In the genomic region with DNA sequence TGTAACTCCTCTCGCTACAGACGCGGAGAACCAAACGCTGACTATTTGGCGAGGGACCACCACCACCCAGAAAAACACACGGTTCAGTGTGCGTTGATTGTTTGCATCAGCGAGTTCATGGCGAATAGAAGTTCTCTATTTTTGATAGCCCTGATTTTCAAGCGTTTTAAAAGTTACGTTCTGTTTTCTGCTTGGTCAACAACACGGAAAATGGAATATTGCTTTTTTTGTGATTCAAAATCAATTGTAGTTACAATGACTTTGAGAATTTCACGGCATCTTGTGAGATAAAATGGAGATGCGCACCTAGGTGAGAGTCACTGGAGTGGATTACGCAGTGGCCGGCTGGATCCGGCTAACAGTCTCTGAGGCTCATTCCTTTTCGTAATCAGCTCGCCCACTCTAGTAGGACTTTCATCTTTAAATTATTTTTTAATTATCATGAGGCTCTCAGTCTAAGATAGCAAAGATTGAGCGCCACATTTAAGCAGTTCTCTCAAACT, we compare ENCODE assay signal across 9 cellular contexts. TPM values are rescaled to one million over a fixed set of nuclear protein-coding genes. Genes with fewer than 3 reads are reported as not detected.
DNase-seq lines count a peak whose midpoint lies in the region; ATAC-seq, FAIRE-seq and TF ChIP-seq lines count a peak whose summit lies in the region.
"Had no signal": no experiment of that assay in that cellular context is flagged by ENCODE, and none has a peak within 500 bp of the region (broad histone marks: within the 10 kb centered on the region; RNA-seq: fewer than 3 reads in every experiment).

No MANE protein-coding gene starts in this region.

- H3K4me2 ChIP-seq in DOHH2 (ENCODE audit: low read length) (peak overlapping the region; percentile 96), GM12878 (ENCODE audit: control insufficient read depth, insufficient read depth) (peak overlapping the region; percentile 82)

- TF ChIP-seq CTCF in DOHH2 (IDR thresholded peaks at IDR 0.05; ENCODE audit: low read depth, low read length, poor library complexity, severe bottlenecking) (no peak), GM12878 (IDR thresholded peaks at IDR 0.05 in 2 of 3, conservative IDR thresholded peaks at IDR 0.05 in 1 of 3; ENCODE audit: control insufficient read depth in 2 of 3, extremely low read depth in 1 of 3, insufficient read depth in 1 of 3, low read depth in 3 of 3, low read length in 3 of 3) (no peak), kidney (IDR thresholded peaks at IDR 0.05; ENCODE audit: borderline replicate concordance, extremely low read depth, insufficient read depth) (no peak)

- in situ Hi-C loops in GM12878 (cut with MboI): no loop called here

- no TSS peak for BruUV-seq in GM12878 (replicated peaks; lab: Mats Ljungman, UMichigan)

- H3F3A ChIP-seq in DOHH2 (ENCODE audit: control insufficient read depth, insufficient read depth): peaks cover 7% of the 10 kb centered on the region

- intact Hi-C loops in GM12878 (cut with micrococcal nuclease; ENCODE audit: unreplicated experiment) (loop anchor here (5.0 kb wide), 2 partner anchors 90 to 310 kb away; partner anchors contain the start of gene BBX), kidney (cut with DNase I) (no loop called here)

- CTCF ChIA-PET in GM12878 (lab: Yijun Ruan, JAX): interaction anchor here (1.0 kb wide), 1 partner anchor 11 kb away, joined by 4 read pairs; no protein-coding TSS in a partner anchor

- H2AFZ ChIP-seq in GM12878 (ENCODE audit: control insufficient read depth, low read depth, low read length): peak overlapping the region; percentile 73

- POLR2A ChIA-PET in GM12878 (lab: Charles Lee): interaction anchor here (0.6 kb wide), 1 partner anchor 128 kb away, joined by 4 read pairs; no protein-coding TSS in a partner anchor

- H3K4me3 ChIP-seq in DOHH2 (ENCODE audit: low read length): peak overlapping the region; percentile 85
- peak overlapping the region; percentile 77 for H3K4me3 ChIP-seq in GM12878
- H3K4me3 ChIP-seq in kidney (ENCODE audit: low read length in 2 of 2): peak overlapping the region; percentile 90 to 94

- no peak for TF ChIP-seq RAD21 in GM12878 (IDR thresholded peaks at IDR 0.05; ENCODE audit: insufficient read depth, low read depth, low read length)

- H3K27me3 ChIP-seq in DOHH2 (ENCODE audit: control insufficient read depth, low read length): peaks cover 21% of the 10 kb centered on the region
- H3K27me3 ChIP-seq in GM12878 (replicated peaks in 1 of 2; ENCODE audit: control insufficient read depth in 2 of 2, insufficient read depth in 2 of 2, low read length in 1 of 2): peaks cover 0 to 3% of the 10 kb centered on the region in 2 experiments; a peak in 3 of 4 replicates

- SMC1A ChIA-PET in GM12878 (lab: Charles Lee; ENCODE audit: uncharacterized antibody, unreplicated experiment): no interaction called here

- H3K79me2 ChIP-seq in DOHH2 (ENCODE audit: control insufficient read depth, low read length) (no peaks in the 10 kb centered on the region), GM12878 (ENCODE audit: control insufficient read depth, insufficient read depth, low read length) (no peaks in the 10 kb centered on the region)

- 6% methylated on average over 20 of the region's 20 CpGs for WGBS in GM12878 (ENCODE audit: insufficient coverage, insufficient replicate concordance, low lambda C conversion rate, missing lambda C conversion rate)

- DNase-seq in LoVo (ENCODE audit: low spot score) (peak; percentile 17), GM12878 (ENCODE audit: low read depth, low spot score) (no peak), kidney (no peak), superior temporal gyrus (ENCODE audit: extremely low spot score) (peak; percentile 79), SIG-M5 treated with dmso at 0.1 percent for 504 hours (lab: John Stamatoyannopoulos, UW; ENCODE audit: unreplicated experiment) (no peak), retina (no peak)

- H3K27ac ChIP-seq in DOHH2 (ENCODE audit: low read depth, low read length) (no peak overlapping the region), GM12878 (ENCODE audit: control insufficient read depth, insufficient read depth) (no peak overlapping the region; the same call in 1 of the 2 replicates), kidney (ENCODE audit: low read depth in 2 of 2, low read length in 2 of 2) (peak overlapping the region; percentile 90 to 97)

- FAIRE-seq in GM12878 (lab: Jason Lieb, UNC) (no peak), kidney (lab: Jason Lieb, UNC) (no peak)
- FAIRE-seq: TTC549 had no signal

- H3K9ac ChIP-seq in GM12878 (ENCODE audit: control insufficient read depth, insufficient read depth, low read length) (peak overlapping the region; percentile 67; the same call in 1 of the 2 replicates), kidney (ENCODE audit: low read length in 2 of 2) (peak overlapping the region; percentile 91 to 95)

- ATAC-seq in GM12878: no peak
- ATAC-seq in GM19328 (IDR thresholded peaks at IDR 0.05; ENCODE audit: unreplicated experiment): no peak

- H3K9me2 ChIP-seq in DOHH2 (replicated peaks; ENCODE audit: control insufficient read depth, low read length): no peaks in the 10 kb centered on the region

- H4K20me1 ChIP-seq in DOHH2 (ENCODE audit: control insufficient read depth, insufficient read depth, low read depth, low read length) (no peaks in the 10 kb centered on the region), GM12878 (ENCODE audit: control insufficient read depth, insufficient read depth) (no peaks in the 10 kb centered on the region)

- H3K9me3 ChIP-seq in DOHH2 (ENCODE audit: control insufficient read depth, insufficient read depth, low read length) (no peaks in the 10 kb centered on the region), GM12878 (replicated peaks; ENCODE audit: control insufficient read depth, insufficient read depth, low read length) (no peaks in the 10 kb centered on the region), kidney (ENCODE audit: control insufficient read depth in 1 of 2, low read length in 2 of 2) (no peaks in the 10 kb centered on the region)

- RAD21 ChIA-PET in GM12878 (lab: Charles Lee; ENCODE audit: unreplicated experiment): no interaction called here

- H3K4me1 ChIP-seq in DOHH2 (ENCODE audit: control insufficient read depth, low read length) (peaks cover 51% of the 10 kb centered on the region), GM12878 (ENCODE audit: control insufficient read depth, insufficient read depth, low read length) (no peaks in the 10 kb centered on the region; the same call in 1 of the 2 replicates), kidney (ENCODE audit: control insufficient read depth in 1 of 2, insufficient read depth in 1 of 2, low read depth in 1 of 2, low read length in 2 of 2) (peaks cover 3 to 10% of the 10 kb centered on the region in 2 donors)

- TF ChIP-seq POLR2A in GM12878 (IDR thresholded peaks at IDR 0.05; ENCODE audit: low read depth, low read length): no peak

- H3K36me3 ChIP-seq in DOHH2 (ENCODE audit: control insufficient read depth, low read length) (no peaks in the 10 kb centered on the region), GM12878 (ENCODE audit: control insufficient read depth in 2 of 2, insufficient read depth in 2 of 2, low read length in 1 of 2) (no peaks in the 10 kb centered on the region), kidney (ENCODE audit: control insufficient read depth in 1 of 2, insufficient read depth in 2 of 2, low read length in 2 of 2) (no peaks in the 10 kb centered on the region)

- no peak for TF ChIP-seq EP300 in GM12878 (IDR thresholded peaks at IDR 0.05; ENCODE audit: borderline replicate concordance in 1 of 2, control insufficient read depth in 1 of 2, low read depth in 2 of 2, low read length in 2 of 2)

TF ChIP-seq in GM12878, 131 proteins besides CTCF, POLR2A, EP300 and RAD21 (continues in another document):
- TF ChIP-seq ZNF384 (IDR thresholded peaks at IDR 0.05; ENCODE audit: borderline replicate concordance, low read depth, low read length) (no peak), FOXK2 (IDR thresholded peaks at IDR 0.05) (no peak), SIX5 (IDR thresholded peaks at IDR 0.05; ENCODE audit: low read depth, low read length, severe bottlenecking) (no peak), EZH2 (IDR thresholded peaks at IDR 0.05; ENCODE audit: borderline replicate concordance, control insufficient read depth, low read depth, low read length) (no peak), SMC3 (IDR thresholded peaks at IDR 0.05; ENCODE audit: borderline replicate concordance, low read length) (no peak), ESRRA (IDR thresholded peaks at IDR 0.05; ENCODE audit: low read length) (no peak), CREB1 (IDR thresholded peaks at IDR 0.05; ENCODE audit: low read depth) (no peak), BCL11A (IDR thresholded peaks at IDR 0.05; ENCODE audit: low read depth, low read length) (no peak), RB1 (IDR thresholded peaks at IDR 0.05; ENCODE audit: borderline replicate concordance) (no peak)
- TF ChIP-seq, protein P1, sequence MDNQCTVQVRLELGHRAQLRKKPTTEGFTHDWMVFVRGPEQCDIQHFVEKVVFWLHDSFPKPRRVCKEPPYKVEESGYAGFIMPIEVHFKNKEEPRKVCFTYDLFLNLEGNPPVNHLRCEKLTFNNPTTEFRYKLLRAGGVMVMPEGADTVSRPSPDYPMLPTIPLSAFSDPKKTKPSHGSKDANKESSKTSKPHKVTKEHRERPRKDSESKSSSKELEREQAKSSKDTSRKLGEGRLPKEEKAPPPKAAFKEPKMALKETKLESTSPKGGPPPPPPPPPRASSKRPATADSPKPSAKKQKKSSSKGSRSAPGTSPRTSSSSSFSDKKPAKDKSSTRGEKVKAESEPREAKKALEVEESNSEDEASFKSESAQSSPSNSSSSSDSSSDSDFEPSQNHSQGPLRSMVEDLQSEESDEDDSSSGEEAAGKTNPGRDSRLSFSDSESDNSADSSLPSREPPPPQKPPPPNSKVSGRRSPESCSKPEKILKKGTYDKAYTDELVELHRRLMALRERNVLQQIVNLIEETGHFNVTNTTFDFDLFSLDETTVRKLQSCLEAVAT (IDR thresholded peaks at IDR 0.05): no peak

RNA-seq across cellular contexts. Expression of gene CCDC54, which starts 54.8 kb away (rescaled TPM):
- total RNA-seq in GM12878 (2013; cell fraction: nucleolus; rRNA removed): not detected in 2 replicates
- total RNA-seq in GM12878 (2014; rRNA removed) (not detected in 2 replicates), GM12878 (2014; rRNA removed; fragmentation: Illumina TruSeq; extraction: Trizol) (not detected in 2 replicates), GM12878 (2021) (not detected in 2 replicates), kidney (not detected)
- polyA plus RNA-seq in GM12878 (2011; ENCODE audit: low read depth): not detected
- polyA plus RNA-seq in GM12878 (2011; rRNA removed) (not detected in 2 replicates), GM12878 (2014; fragmentation: Illumina TruSeq; extraction: Trizol) (not detected in 2 replicates), GM12878 (2014; fragmentation: Nextera tagmentation; extraction: Ambion mirVana) (not detected), GM12878 (2014; rRNA removed) (not detected in 2 replicates), GM12878 (2016; fragmentation: Nextera tagmentation; extraction: Ambion mirVana) (not detected), kidney (ENCODE audit: insufficient read depth, low read depth, low replicate concordance) (not detected)
- not detected in 2 replicates for polyA plus RNA-seq in GM12878 (2011; cell fraction: cytosol; rRNA removed)
- not detected in 2 replicates for polyA plus RNA-seq in GM12878 (2011; cell fraction: nucleus; rRNA removed)
- not detected in 2 replicates for polyA plus RNA-seq in GM12878 (2012)
- polyA minus RNA-seq in GM12878 (2011; rRNA and poly(A)+ RNA removed): not detected in 2 replicates
- not detected in 2 replicates for polyA minus RNA-seq in GM12878 (2011; cell fraction: cytosol; rRNA and poly(A)+ RNA removed)
- not detected in 2 replicates for polyA minus RNA-seq in GM12878 (2011; cell fraction: nucleus; rRNA and poly(A)+ RNA removed)

Comparison
In these comparisons a context has a peak if more than half of its experiments do, and no peak if none do; other contexts are left out.
1. H3K27ac ChIP-seq: peak in kidney (2 of 2); none in DOHH2 (single experiment) and GM12878 (single experiment).
2. DNase-seq: peak in LoVo (single experiment) and superior temporal gyrus (single experiment); none in GM12878 (single experiment), kidney (single experiment), SIG-M5 treated with dmso at 0.1 percent for 504 hours (single experiment) and retina (single experiment).
3. Peak in every context shown above with its lines, with median percentiles within 50 percentile points of each other: H3K4me3 ChIP-seq.